Comparison of ENCODE assay signal across 8 cellular contexts in genomic region chr1:23122023-23122738, GRCh38.
DNase-seq lines count a peak whose midpoint lies in the region; ATAC-seq and TF ChIP-seq lines count a peak whose summit lies in the region.

No MANE protein-coding gene starts in this region.

- no peak overlapping the region for H3K27ac ChIP-seq in parathyroid adenoma

- ATAC-seq in SK-N-SH treated with all-trans-retinoic acid at 6 μM for 48 hours: peak; percentile 84
- no peak for ATAC-seq in HG02642 (IDR thresholded peaks at IDR 0.05; ENCODE audit: poor library complexity, unreplicated experiment)
- no peak for ATAC-seq in HG03039 (IDR thresholded peaks at IDR 0.05; ENCODE audit: unreplicated experiment)

- H3K4me1 ChIP-seq in parathyroid adenoma: peaks cover 3% of the 10 kb centered on the region

- H2AFZ ChIP-seq in parathyroid adenoma: no peak overlapping the region

- H3K27me3 ChIP-seq in parathyroid adenoma (ENCODE audit: control insufficient read depth, insufficient read depth, low read length): no peaks in the 10 kb centered on the region

- H3K79me2 ChIP-seq in parathyroid adenoma: peaks cover 3% of the 10 kb centered on the region

- peak overlapping the region; percentile 36 for H3K4me2 ChIP-seq in parathyroid adenoma (ENCODE audit: low read length)

- no peak overlapping the region for H3K9ac ChIP-seq in parathyroid adenoma

- H3K4me3 ChIP-seq in parathyroid adenoma (ENCODE audit: low read depth, low read length): no peak overlapping the region

- no peaks in the 10 kb centered on the region for H3K9me3 ChIP-seq in parathyroid adenoma (ENCODE audit: control insufficient read depth, low read length)

- no peaks in the 10 kb centered on the region for H3K36me3 ChIP-seq in parathyroid adenoma (ENCODE audit: control insufficient read depth, insufficient read depth, low read length)

- peak; percentile 98 for DNase-seq in DMS79 (lab: John Stamatoyannopoulos, UW)
- DNase-seq in fibroblast of the conjunctiva (ENCODE audit: low read depth): peak; percentile 47
- DNase-seq in SHP77 treated with DMSO at 0.1 percent for 48 hours (lab: John Stamatoyannopoulos, UW): no peak
- DNase-seq in NCI-H2081 treated with DMSO at 0.1 percent for 48 hours (lab: John Stamatoyannopoulos, UW): no peak

- TF ChIP-seq CTCF in parathyroid adenoma (IDR thresholded peaks at IDR 0.05): no peak

TF ChIP-seq in SK-N-SH treated with all-trans-retinoic acid at 6 μM for 48 hours, 23 proteins besides CTCF, POLR2A, EP300 and RAD21:
- TF ChIP-seq CSRNP3 (CRISPR knock-in tag; IDR thresholded peaks at IDR 0.05) (no peak), ZNF565 (CRISPR knock-in tag; conservative IDR thresholded peaks at IDR 0.05; ENCODE audit: low read depth) (no peak), PATZ1 (CRISPR knock-in tag; IDR thresholded peaks at IDR 0.05; ENCODE audit: borderline replicate concordance) (no peak), ISL1 (CRISPR knock-in tag; IDR thresholded peaks at IDR 0.05) (peak; percentile 87), GLIS3 (CRISPR knock-in tag; IDR thresholded peaks at IDR 0.05) (no peak)

Comparison
In these comparisons a context has a peak if more than half of its experiments do, and no peak if none do; other contexts are left out.
1. DNase-seq: peak in DMS79 (single experiment) and fibroblast of the conjunctiva (single experiment); none in SHP77 treated with DMSO at 0.1 percent for 48 hours (single experiment) and NCI-H2081 treated with DMSO at 0.1 percent for 48 hours (single experiment).